Comparison of ENCODE assay signal across 8 cellular contexts in genomic region chr1:86155807-86156561, GRCh38. TPM values are rescaled to one million over a fixed set of nuclear protein-coding genes. Genes with fewer than 3 reads are reported as not detected.
DNase-seq lines count a peak whose midpoint lies in the region; ATAC-seq, FAIRE-seq and TF ChIP-seq lines count a peak whose summit lies in the region.

No MANE protein-coding gene starts in this region.

- no peak for TF ChIP-seq CTCF in AG04449 (IDR thresholded peaks at IDR 0.05; ENCODE audit: insufficient read depth, low read length, missing control alignments)
- no peak for TF ChIP-seq CTCF in HFFc6 (IDR thresholded peaks at IDR 0.05)
- TF ChIP-seq CTCF in cardiac fibroblast (IDR thresholded peaks at IDR 0.05; ENCODE audit: low read depth, low read length): no peak
- no peak for TF ChIP-seq CTCF in HepG2 (CRISPR knock-in tag; IDR thresholded peaks at IDR 0.05)
- TF ChIP-seq CTCF in transverse colon (IDR thresholded peaks at IDR 0.05): no peak

- no peaks in the 10 kb centered on the region for H3K79me2 ChIP-seq in HepG2 (ENCODE audit: insufficient read depth, low read length)

- H3K9ac ChIP-seq in HepG2 (ENCODE audit: insufficient read depth, low read depth, low read length): no peak overlapping the region

- H3K4me3 ChIP-seq in AG04449 (ENCODE audit: low read depth, low read length) (peak overlapping the region; percentile 48), cardiac fibroblast (replicated peaks in 1 of 2; ENCODE audit: low read depth in 2 of 2, low read length in 2 of 2) (peak overlapping the region; percentile 32 to 43), HepG2 (replicated peaks in 1 of 3; ENCODE audit: insufficient read depth in 1 of 3, low read depth in 2 of 3, low read length in 3 of 3) (no peak overlapping the region), transverse colon (peak overlapping the region in 3 of 4 donors; percentile 27 to 50 (median 30))

- no peak for TF ChIP-seq EP300 in HepG2 (IDR thresholded peaks at IDR 0.05; ENCODE audit: low read depth in 2 of 2, low read length in 2 of 2)
- TF ChIP-seq EP300 in HepG2 (CRISPR knock-in tag; IDR thresholded peaks at IDR 0.05; ENCODE audit: borderline replicate concordance): no peak
- no peak for TF ChIP-seq EP300 in transverse colon (IDR thresholded peaks at IDR 0.05; ENCODE audit: low read depth)

- H3K4me1 ChIP-seq in HepG2 (ENCODE audit: insufficient read depth, low read length): no peaks in the 10 kb centered on the region
- H3K4me1 ChIP-seq in transverse colon: peaks cover 3 to 26% (median 14%) of the 10 kb centered on the region in 4 donors

- H3K4me2 ChIP-seq in HepG2 (ENCODE audit: low read depth, low read length): no peak overlapping the region

- POLR2A ChIA-PET in AG04449 (lab: Yijun Ruan, JAX) (no interaction called here), HepG2 (lab: Yijun Ruan, JAX) (no interaction called here)

- DNase-seq in AG04449 (ENCODE audit: low read depth, low spot score) (no peak), HFFc6 (peak; percentile 33), cardiac fibroblast (ENCODE audit: low read depth in 2 of 2) (peak; percentile 33 to 66), HepG2 (ENCODE audit: low spot score) (no peak), transverse colon (peak; percentile 18)
- DNase-seq in stimulated activated CD4-positive, alpha-beta T cell treated with anti-CD3 and anti-CD28 coated beads, Interleukin-2, amount 100 ng/mL, for 24 hours: no peak
- no peak for DNase-seq in activated CD4-positive, alpha-beta T cell treated with anti-CD3 and anti-CD28 coated beads for 48 hours

- peak overlapping the region; percentile 87 for H3K4me3 Mint-ChIP-seq in HFFc6

- peak overlapping the region; percentile 78 for H3K27ac Mint-ChIP-seq in HFFc6

- no peak for FAIRE-seq in HepG2 (lab: Jason Lieb, UNC)

- CTCF ChIA-PET in AG04449 (lab: Yijun Ruan, JAX): no interaction called here
- CTCF ChIA-PET in HepG2 (lab: Yijun Ruan, JAX; ENCODE audit: low intra/inter-chr PET ratio, low total read pairs): no interaction called here

- H2AFZ ChIP-seq in HepG2 (ENCODE audit: low read length): no peak overlapping the region

- H3K27me3 ChIP-seq in HepG2 (ENCODE audit: control insufficient read depth in 1 of 2, insufficient read depth in 2 of 2, low read length in 2 of 2) (peaks cover 0 to 24% of the 10 kb centered on the region in 2 experiments; a peak in 2 of 5 replicates), transverse colon (peaks cover 44% of the 10 kb centered on the region)

- no peaks in the 10 kb centered on the region for H3K9me3 ChIP-seq in HepG2 (ENCODE audit: low read length)
- H3K9me3 ChIP-seq in transverse colon: no peaks in the 10 kb centered on the region

- peaks cover 68% of the 10 kb centered on the region for H3K4me1 Mint-ChIP-seq in HFFc6 (ENCODE audit: low read depth)

- no peaks in the 10 kb centered on the region for H3K9me3 Mint-ChIP-seq in HFFc6

- WGBS in HepG2 (ENCODE audit: low lambda C conversion rate): 23% methylated on average over 16 of the region's 40 CpGs
- WGBS in transverse colon (ENCODE audit: low coverage in 1 of 2), 2 donors: 0 to 2% methylated on average over 7 to 40 of the region's 40 CpGs

- TF ChIP-seq RAD21 in HepG2 (CRISPR knock-in tag; IDR thresholded peaks at IDR 0.05): no peak

- TF ChIP-seq POLR2A in HepG2 (IDR thresholded peaks at IDR 0.05; ENCODE audit: insufficient read depth in 1 of 2, low read depth in 2 of 2, low read length in 2 of 2) (no peak), transverse colon (IDR thresholded peaks at IDR 0.05) (no peak)

- no peaks in the 10 kb centered on the region for H4K20me1 ChIP-seq in HepG2 (ENCODE audit: insufficient read depth, low read length)

- ATAC-seq in HepG2 (peak; percentile 54), HG02571 (IDR thresholded peaks at IDR 0.05; ENCODE audit: unreplicated experiment) (no peak)

- intact Hi-C loops in HepG2 (cut with micrococcal nuclease; ENCODE audit: unreplicated experiment) (no loop called here), transverse colon (cut with DNase I; ENCODE audit: low total_unique reads) (no loop called here)

- H3K27me3 Mint-ChIP-seq in HFFc6 (ENCODE audit: insufficient read depth): no peaks in the 10 kb centered on the region

- H3K27ac ChIP-seq in HepG2 (ENCODE audit: extremely low read length, insufficient read depth, low read length) (no peak overlapping the region), transverse colon (peak overlapping the region; percentile 34 to 71 (median 53))

- in situ Hi-C loops in HepG2 (cut with HindIII; ENCODE audit: extremely low pct_ligation_motif_present, low pct_unique_long_range_greater_than_20kb) (no loop called here), transverse colon (cut with MboI; ENCODE audit: low pct_ligation_motif_present in 1 of 4, low pct_unique_long_range_greater_than_20kb in 1 of 4, low sequenced_read_pairs in 3 of 4) (loop anchor here in 1 of 4 donors (25.0 kb wide), 1 partner anchor 844 kb away; no protein-coding TSS in a partner anchor)

- no peaks in the 10 kb centered on the region for H3K36me3 Mint-ChIP-seq in HFFc6 (ENCODE audit: low read depth)

- no TSS peak for BruUV-seq in HepG2 (replicated peaks; lab: Mats Ljungman, UMichigan)

- H3K36me3 ChIP-seq in HepG2 (replicated peaks in 1 of 2; ENCODE audit: control insufficient read depth in 1 of 2, insufficient read depth in 2 of 2, low read length in 2 of 2): no peaks in the 10 kb centered on the region
- H3K36me3 ChIP-seq in transverse colon: no peaks in the 10 kb centered on the region

TF ChIP-seq in HepG2, 621 proteins besides CTCF, POLR2A, EP300 and RAD21 (continues in another document):
- no peak for TF ChIP-seq ZNF24 (IDR thresholded peaks at IDR 0.05)
- no peak for TF ChIP-seq ARNT2 (CRISPR knock-in tag; IDR thresholded peaks at IDR 0.05; ENCODE audit: low read depth)
- no peak for TF ChIP-seq CEBPZ (IDR thresholded peaks at IDR 0.05; ENCODE audit: low read length)
- no peak for TF ChIP-seq NFATC3 (CRISPR knock-in tag; IDR thresholded peaks at IDR 0.05)
- TF ChIP-seq IKZF4 (CRISPR knock-in tag; IDR thresholded peaks at IDR 0.05; ENCODE audit: borderline replicate concordance, low read depth, not compliant biosample characterization): no peak

RNA-seq across cellular contexts. Expression of gene COL24A1, which starts 0.6 kb away (rescaled TPM):
- total RNA-seq in HFFc6 (2021; fragmentation: NEBNext Ultra II Directional; extraction: Animal tissue kit (Norgen Biotek cat#: 25700)): 1 to 10 TPM; 1.1 to 2.4 (median 1.3) TPM
- total RNA-seq in HepG2 (2016; rRNA removed; fragmentation: Illumina TruSeq; extraction: Trizol): 0.07 and 0.13 TPM in 2 replicates
- total RNA-seq in HepG2 (2016; cell fraction: cytosol; rRNA removed; fragmentation: Illumina TruSeq; extraction: Trizol; ENCODE audit: low read depth): 0.09 TPM in 1 of 2 replicates, not detected in the other
- total RNA-seq in HepG2 (2016; cell fraction: insoluble cytoplasmic fraction; rRNA removed; fragmentation: Illumina TruSeq; extraction: Trizol): 0.04 and 0.17 TPM in 2 replicates
- 0.03 TPM in 1 of 2 replicates, not detected in the other for total RNA-seq in HepG2 (2016; cell fraction: membrane; rRNA removed; fragmentation: Illumina TruSeq; extraction: Trizol)
- 0.09 and 0.19 TPM in 2 replicates for total RNA-seq in HepG2 (2016; cell fraction: nucleus; rRNA removed; fragmentation: Illumina TruSeq; extraction: Trizol)
- polyA plus RNA-seq in HepG2 (2011; rRNA removed): 0.04 and 0.07 TPM in 2 replicates
- 0.01 TPM in 2 replicates for polyA plus RNA-seq in HepG2 (2011; cell fraction: cytosol; rRNA removed)
- polyA plus RNA-seq in HepG2 (2011; cell fraction: nucleus; rRNA removed): 0.39 and 0.55 TPM in 2 replicates
- polyA plus RNA-seq in HepG2 (2012): 0.11 and 0.27 TPM in 2 replicates
- polyA plus RNA-seq in HepG2 (2016; cell fraction: cytosol; fragmentation: Illumina TruSeq; extraction: Trizol; ENCODE audit: low read depth): not detected in 2 replicates
- 0.05 and 0.23 TPM in 2 replicates for polyA plus RNA-seq in HepG2 (2016; cell fraction: insoluble cytoplasmic fraction; fragmentation: Illumina TruSeq; extraction: Trizol; ENCODE audit: low read depth)
- polyA plus RNA-seq in HepG2 (2016; cell fraction: membrane; fragmentation: Illumina TruSeq; extraction: Trizol; ENCODE audit: low read depth): not detected in 2 replicates
- 0.40 and 0.52 TPM in 2 replicates for polyA plus RNA-seq in HepG2 (2016; cell fraction: nucleus; fragmentation: Illumina TruSeq; extraction: Trizol; ENCODE audit: insufficient read depth, low read depth)
- not detected in 2 replicates for polyA minus RNA-seq in HepG2 (2011; rRNA and poly(A)+ RNA removed; ENCODE audit: low replicate concordance)
- not detected in 2 replicates for polyA minus RNA-seq in HepG2 (2011; cell fraction: cytosol; rRNA and poly(A)+ RNA removed)
- polyA minus RNA-seq in HepG2 (2011; cell fraction: nucleus; rRNA and poly(A)+ RNA removed): 0.13 and 0.25 TPM in 2 replicates
- total RNA-seq in transverse colon: 1 to 10 TPM in 2 of 4 donors, under 1 TPM in 2; 0.68 to 1.2 (median 0.93) TPM

Comparison
In these comparisons a context has a peak if more than half of its experiments do, and no peak if none do; other contexts are left out.
1. DNase-seq: peak in HFFc6 (single experiment), cardiac fibroblast (2 of 2) and transverse colon (single experiment); none in AG04449 (single experiment), HepG2 (single experiment), stimulated activated CD4-positive, alpha-beta T cell treated with anti-CD3 and anti-CD28 coated beads, Interleukin-2, amount 100 ng/mL, for 24 hours (0 of 2) and activated CD4-positive, alpha-beta T cell treated with anti-CD3 and anti-CD28 coated beads for 48 hours (single experiment).
2. H3K4me3 ChIP-seq: peak in AG04449 (single experiment), cardiac fibroblast (2 of 2) and transverse colon (3 of 4); none in HepG2 (0 of 3).